Comparison of ENCODE assay signal across 8 cellular contexts in genomic region chr5:179806250-179807045, GRCh38. TPM values are rescaled to one million over a fixed set of nuclear protein-coding genes. Genes with fewer than 3 reads are reported as not detected.
DNase-seq lines count a peak whose midpoint lies in the region; ATAC-seq, FAIRE-seq and TF ChIP-seq lines count a peak whose summit lies in the region.

TSS of gene MGAT4B (minus strand) at chr5:179806866. CDS start at chr5:179806583, 283 bp downstream.

- intact Hi-C loops in heart right ventricle (cut with DNase I) (loop anchor here in 1 of 10 donors (5.0 kb wide), 1 partner anchor 101 kb away; the partner anchor contains the start of gene TBC1D9B), pancreas (cut with DNase I) (loop anchor here in 1 of 3 donors (10.0 kb wide), 1 partner anchor 108 kb away; no protein-coding TSS in a partner anchor)

- TF ChIP-seq CTCF in heart right ventricle (IDR thresholded peaks at IDR 0.05): no peak
- no peak for TF ChIP-seq CTCF in pancreas (IDR thresholded peaks at IDR 0.05)

- peak; percentile 82 for DNase-seq in ELR (ENCODE audit: low read depth)
- DNase-seq in SJSA1 (ENCODE audit: low read depth in 1 of 2, low spot score in 2 of 2): peak; percentile 60 to 77
- DNase-seq in amniotic stem cell (lab: John Stamatoyannopoulos, UW): peak; percentile 36
- peak; percentile 68 to 82 for DNase-seq in heart right ventricle
- DNase-seq in pancreas: peak; percentile 80 to 93 (median 84)
- no peak for DNase-seq in DMS153 (lab: John Stamatoyannopoulos, UW)

- ATAC-seq in GM21529 (IDR thresholded peaks at IDR 0.05; ENCODE audit: unreplicated experiment): peak; percentile 64
- ATAC-seq in heart right ventricle: peak; percentile 83 to 95 (median 88)
- peak; percentile 80 to 87 (median 86) for ATAC-seq in pancreas

- no peak for FAIRE-seq in pancreas (lab: Jason Lieb, UNC)

- no peaks in the 10 kb centered on the region; the same call in 1 of the 2 replicates for H3K27me3 ChIP-seq in HUES64 (ENCODE audit: insufficient read depth, low read length)
- no peaks in the 10 kb centered on the region for H3K27me3 ChIP-seq in SJSA1 (replicated peaks)
- no peaks in the 10 kb centered on the region for H3K27me3 ChIP-seq in heart right ventricle
- H3K27me3 ChIP-seq in pancreas: no peaks in the 10 kb centered on the region

- H3K9me3 ChIP-seq in HUES64 (ENCODE audit: insufficient read depth, low read depth, low read length): no peaks in the 10 kb centered on the region
- no peaks in the 10 kb centered on the region for H3K9me3 ChIP-seq in SJSA1 (replicated peaks)
- no peaks in the 10 kb centered on the region for H3K9me3 ChIP-seq in heart right ventricle
- no peaks in the 10 kb centered on the region for H3K9me3 ChIP-seq in pancreas

- WGBS in HUES64: under 1% methylated on average over 108 of the region's 108 CpGs
- WGBS in heart right ventricle, 2 donors: 0 to 1% methylated on average over 65 to 108 of the region's 108 CpGs
- WGBS in pancreas, 2 donors: 1% methylated on average over 22 to 108 of the region's 108 CpGs

- peak within 1 kb of the TSS; percentile 60; the same call in 1 of the 2 replicates for H3K27ac ChIP-seq in HUES64 (ENCODE audit: low read depth, low read length)
- peak within 1 kb of the TSS; percentile 66 for H3K27ac ChIP-seq in SJSA1
- H3K27ac ChIP-seq in heart right ventricle: peak within 1 kb of the TSS; percentile 51 to 99 (median 96)
- H3K27ac ChIP-seq in pancreas: peak within 1 kb of the TSS; percentile 81 to 94 (median 88)

- peak within 1 kb of the TSS; percentile 73 for H3K9ac ChIP-seq in HUES64 (ENCODE audit: low read depth, low read length)

- H3K4me1 ChIP-seq in HUES64 (ENCODE audit: insufficient read depth, low read length) (peaks cover 7% of the 10 kb centered on the region; the same call in 1 of the 2 replicates), SJSA1 (replicated peaks) (peaks cover 22% of the 10 kb centered on the region), heart right ventricle (peaks cover 15 to 53% (median 46%) of the 10 kb centered on the region in 9 donors), pancreas (peaks cover 0 to 22% (median 0%) of the 10 kb centered on the region in 3 donors)

- H3K36me3 ChIP-seq in HUES64 (ENCODE audit: insufficient read depth, low read length) (0 out of 2 replicates have a peak, but pooled peaks cover under 1% of the 10 kb centered on the region), SJSA1 (peaks cover 49% of the 10 kb centered on the region), heart right ventricle (peaks cover 0 to 13% (median 0%) of the 10 kb centered on the region in 9 donors), pancreas (no peaks in the 10 kb centered on the region)

- H3K4me3 ChIP-seq in HUES64 (ENCODE audit: low read length) (peak within 1 kb of the TSS; percentile 82), SJSA1 (peak within 1 kb of the TSS; percentile 77), heart right ventricle (peak within 1 kb of the TSS; percentile 74 to 99 (median 96)), pancreas (peak within 1 kb of the TSS; percentile 77 to 91 (median 84))

RNA-seq across cellular contexts. Expression of gene MGAT4B, which starts in this region (rescaled TPM):
- 54.7 TPM for polyA plus RNA-seq in HUES64 (2013, experiment 1 of 2)
- polyA plus RNA-seq in HUES64 (2013, experiment 2 of 2): 64.0 TPM
- 98.2 and 125 TPM in 2 replicates for total RNA-seq in SJSA1 (2014; rRNA removed; shearing (Covaris generic))
- total RNA-seq in heart right ventricle (100 to 1,000 TPM in 5 of 10 donors, 10 to 100 TPM in 5; 88.6 to 123 (median 102) TPM), pancreas (10 to 100 TPM; 33.7 to 97.5 (median 45.9) TPM)
- polyA plus RNA-seq in heart right ventricle (10 to 100 TPM; 58.6 to 86.9 TPM), pancreas (10 to 100 TPM; 58.7 to 65.4 TPM)
